Comparison of ENCODE assay signal across 8 cellular contexts in the genomic region with DNA sequence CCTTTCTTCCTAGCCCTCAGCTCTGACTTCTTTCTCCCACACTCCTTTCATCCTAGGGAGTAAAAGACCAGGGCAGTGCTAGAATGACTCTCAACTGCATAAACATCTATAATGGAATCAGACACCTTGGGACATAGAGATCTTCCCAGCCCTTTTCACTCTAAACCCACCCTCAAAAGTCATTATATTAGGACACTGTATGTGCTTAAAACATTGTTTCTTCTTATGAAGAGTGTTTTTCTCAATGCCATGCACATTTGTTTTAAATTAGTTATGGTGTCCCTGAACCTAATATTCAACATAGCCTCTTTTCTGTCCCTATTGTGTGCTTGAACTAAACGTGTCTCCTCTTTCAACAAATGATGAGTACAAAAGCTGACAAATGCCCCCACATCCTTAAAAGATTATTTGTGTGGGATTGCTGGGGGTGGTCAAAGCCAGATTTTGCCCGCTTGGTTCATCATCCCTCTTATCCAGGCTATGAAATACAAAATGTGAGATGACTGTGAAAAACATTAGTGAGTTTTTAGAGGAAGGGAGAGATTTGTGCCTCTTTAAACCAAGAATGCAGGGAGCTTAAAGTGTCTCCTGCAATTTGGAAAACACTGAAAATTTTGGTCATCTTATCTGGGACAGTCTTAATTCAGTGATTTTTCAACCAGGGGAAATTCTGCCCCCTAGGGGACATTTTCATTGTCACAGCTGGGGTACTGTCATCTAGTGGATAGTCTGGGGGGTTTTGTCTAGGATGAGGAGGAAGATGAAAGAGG. TPM values are rescaled to one million over a fixed set of nuclear protein-coding genes. Genes with fewer than 3 reads are reported as not detected.
A peak's percentile ranks its signal among the peaks of the same experiment; 100 is the strongest.
DNase-seq lines count a peak whose midpoint lies in the region; ATAC-seq and TF ChIP-seq lines count a peak whose summit lies in the region.

No MANE protein-coding gene starts in this region.

- H3K4me3 ChIP-seq in Caco-2 (ENCODE audit: low read depth, low read length) (no peak overlapping the region), PC-3 (ENCODE audit: low read length) (no peak overlapping the region), vagina (no peak overlapping the region)

- H3K9me2 ChIP-seq in PC-3 (replicated peaks; ENCODE audit: low read length) = no peaks in the 10 kb centered on the region

- CTCF ChIA-PET in Caco-2 (lab: Charles Lee) (no interaction called here), PC-3 (lab: Charles Lee) (interaction anchor here (0.6 to 1.1 kb wide), 3 partner anchors 66 to 490 kb away, joined by 3 to 13 read pairs (median 4); no protein-coding TSS in a partner anchor)

- H3K9me3 ChIP-seq in Caco-2 (no peaks in the 10 kb centered on the region), PC-3 (ENCODE audit: low read length) (no peaks in the 10 kb centered on the region), vagina (no peaks in the 10 kb centered on the region)

- POLR2A ChIA-PET in Caco-2 (lab: Charles Lee) = no interaction called here
- POLR2A ChIA-PET in PC-3 (lab: Charles Lee; ENCODE audit: unreplicated experiment) = interaction anchor here (0.6 to 0.7 kb wide), 2 partner anchors 9 to 140 kb away, joined by 3 to 9 read pairs; no protein-coding TSS in a partner anchor

- no peaks in the 10 kb centered on the region for H3F3A ChIP-seq in PC-3 (ENCODE audit: low read length, unreplicated experiment)

- ATAC-seq in GM19397 (IDR thresholded peaks at IDR 0.05; ENCODE audit: unreplicated experiment) (peak; percentile 68), PC-3 (peak; percentile 81)
- ATAC-seq in stimulated activated effector memory CD8-positive, alpha-beta T cell treated with anti-CD3 and anti-CD28 coated beads, Interleukin-12 subunit alpha, Interleukin-12 subunit beta, amount 100 ng/mL, for 72 hours = peak; percentile 61

- H2AFZ ChIP-seq in PC-3 (ENCODE audit: low read length) = no peak overlapping the region

- DNase-seq in Caco-2 (peak in 1 of 2 experiments; percentile 30), PC-3 (peak; percentile 75), erythroblast (lab: John Stamatoyannopoulos, UW) (peak; percentile 27 to 60), mucosa of gallbladder (ENCODE audit: low spot score) (no peak), vagina (ENCODE audit: extremely low spot score in 2 of 2) (no peak), NCI-H2171 treated with DMSO at 0.1 percent for 48 hours (lab: John Stamatoyannopoulos, UW) (no peak)
- DNase-seq in stimulated activated effector memory CD8-positive, alpha-beta T cell treated with anti-CD3 and anti-CD28 coated beads, Interleukin-12 subunit alpha, Interleukin-12 subunit beta, amount 100 ng/mL, for 72 hours (ENCODE audit: low spot score in 2 of 2) = peak in 1 of 2 donors; percentile 70

- H3K4me2 ChIP-seq in PC-3 (ENCODE audit: low read length) = no peak overlapping the region

- H3K27ac ChIP-seq in PC-3 (ENCODE audit: low read length) (no peak overlapping the region), vagina (no peak overlapping the region)

- H3K36me3 ChIP-seq in Caco-2 (ENCODE audit: control insufficient read depth, insufficient read depth, low read length) = no peaks in the 10 kb centered on the region
- H3K36me3 ChIP-seq in PC-3 (ENCODE audit: low read depth, low read length) = peaks cover 15% of the 10 kb centered on the region; the same call in 1 of the 2 replicates
- no peaks in the 10 kb centered on the region for H3K36me3 ChIP-seq in vagina

- no peak overlapping the region for H3K4me3 Mint-ChIP-seq in Caco-2 (ENCODE audit: unreplicated experiment)
- no peak overlapping the region for H3K4me3 Mint-ChIP-seq in stimulated activated effector memory CD8-positive, alpha-beta T cell treated with anti-CD3 and anti-CD28 coated beads, Interleukin-12 subunit alpha, Interleukin-12 subunit beta, amount 100 ng/mL, for 72 hours

- no peaks in the 10 kb centered on the region for H3K4me1 Mint-ChIP-seq in Caco-2 (ENCODE audit: low read depth, unreplicated experiment)
- H3K4me1 Mint-ChIP-seq in stimulated activated effector memory CD8-positive, alpha-beta T cell treated with anti-CD3 and anti-CD28 coated beads, Interleukin-12 subunit alpha, Interleukin-12 subunit beta, amount 100 ng/mL, for 72 hours = no peaks in the 10 kb centered on the region

- H4K20me1 ChIP-seq in PC-3 (ENCODE audit: low read length) = no peaks in the 10 kb centered on the region

- BruUV-seq in Caco-2 (replicated peaks; lab: Mats Ljungman, UMichigan) (no TSS peak), PC-3 (replicated peaks; lab: Mats Ljungman, UMichigan) (no TSS peak)

- TF ChIP-seq POLR2A in erythroblast (IDR thresholded peaks at IDR 0.05; ENCODE audit: low read length) (no peak), vagina (IDR thresholded peaks at IDR 0.05) (no peak)

- no peak overlapping the region for H3K27ac Mint-ChIP-seq in Caco-2 (ENCODE audit: unreplicated experiment)
- no peak overlapping the region for H3K27ac Mint-ChIP-seq in stimulated activated effector memory CD8-positive, alpha-beta T cell treated with anti-CD3 and anti-CD28 coated beads, Interleukin-12 subunit alpha, Interleukin-12 subunit beta, amount 100 ng/mL, for 72 hours

- no peak overlapping the region for H3K9ac ChIP-seq in PC-3 (ENCODE audit: low read length)

- no peaks in the 10 kb centered on the region for H3K79me2 ChIP-seq in PC-3 (ENCODE audit: low read length)

- intact Hi-C loops in Caco-2 (cut with micrococcal nuclease; ENCODE audit: unreplicated experiment) (no loop called here), PC-3 (cut with micrococcal nuclease) (loop anchor here (2.0 to 5.0 kb wide), 3 partner anchors 65 to 488 kb away; a partner anchor contains a TSS), vagina (cut with DNase I) (no loop called here)

- H3K27me3 ChIP-seq in Caco-2 (replicated peaks; ENCODE audit: control insufficient read depth, insufficient read depth, low read length) = no peaks in the 10 kb centered on the region
- no peaks in the 10 kb centered on the region for H3K27me3 ChIP-seq in PC-3 (ENCODE audit: low read length)
- H3K27me3 ChIP-seq in vagina = no peaks in the 10 kb centered on the region

- TF ChIP-seq CTCF in Caco-2 (IDR thresholded peaks at IDR 0.05; ENCODE audit: insufficient read depth in 1 of 2, low read depth in 1 of 2, low read length in 1 of 2, severe bottlenecking in 1 of 2, unreplicated experiment in 1 of 2) (peak; percentile 23 to 28), PC-3 (conservative IDR thresholded peaks at IDR 0.05; ENCODE audit: low read depth, low read length) (peak; percentile 89), vagina (IDR thresholded peaks at IDR 0.05) (no peak)

- H3K36me3 Mint-ChIP-seq in Caco-2 (ENCODE audit: insufficient read depth, unreplicated experiment) = no peaks in the 10 kb centered on the region
- H3K36me3 Mint-ChIP-seq in stimulated activated effector memory CD8-positive, alpha-beta T cell treated with anti-CD3 and anti-CD28 coated beads, Interleukin-12 subunit alpha, Interleukin-12 subunit beta, amount 100 ng/mL, for 72 hours = no peaks in the 10 kb centered on the region

- no peaks in the 10 kb centered on the region for H3K9me3 Mint-ChIP-seq in Caco-2 (ENCODE audit: unreplicated experiment)
- no peaks in the 10 kb centered on the region for H3K9me3 Mint-ChIP-seq in stimulated activated effector memory CD8-positive, alpha-beta T cell treated with anti-CD3 and anti-CD28 coated beads, Interleukin-12 subunit alpha, Interleukin-12 subunit beta, amount 100 ng/mL, for 72 hours

- H3K4me1 ChIP-seq in Caco-2 (no peaks in the 10 kb centered on the region), PC-3 (ENCODE audit: insufficient read depth, low read length) (no peaks in the 10 kb centered on the region), vagina (no peaks in the 10 kb centered on the region)

- H3K27me3 Mint-ChIP-seq in Caco-2 (ENCODE audit: insufficient read depth, unreplicated experiment) = peaks cover 2% of the 10 kb centered on the region

RNA-seq across cellular contexts. Expression of a gene that starts 29.0 kb away (rescaled TPM):
- total RNA-seq in Caco-2 (2022) (not detected in 2 replicates), PC-3 (2014; rRNA removed) (96.5 and 104 TPM in 2 replicates), mucosa of gallbladder (0.14 TPM), vagina (141 TPM)

RNA-seq across cellular contexts. Expression of a gene that starts 36.4 kb away (rescaled TPM):
- not detected in 2 replicates for total RNA-seq in Caco-2 (2022)
- not detected in 2 replicates for total RNA-seq in PC-3 (2014; rRNA removed)
- not detected for total RNA-seq in mucosa of gallbladder
- 20.1 TPM for total RNA-seq in vagina

Comparison
In these comparisons a context has a peak if more than half of its experiments do, and no peak if none do; other contexts are left out.
1. DNase-seq: peak in PC-3 (single experiment) and erythroblast (2 of 2); none in mucosa of gallbladder (single experiment), vagina (0 of 2) and NCI-H2171 treated with DMSO at 0.1 percent for 48 hours (single experiment).
2. CTCF ChIP-seq: peak in Caco-2 (2 of 2) and PC-3 (single experiment); none in vagina (0 of 3).
3. RNA of a gene that starts 29.0 kb away (total RNA-seq): 141 TPM in vagina (single experiment) and 96.5 to 104 TPM in PC-3; not detected in Caco-2 and 0.14 TPM in mucosa of gallbladder (single experiment); every median in the first group is over 10 times any median in the second.
4. RNA of a gene that starts 36.4 kb away (total RNA-seq): 20.1 TPM in vagina (single experiment); not detected in Caco-2, not detected in PC-3 and not detected in mucosa of gallbladder (single experiment); every median in the first group is over 10 times any median in the second.
5. Peak in every context shown above with its lines, with median percentiles within 50 percentile points of each other: ATAC-seq.